Comparison of ENCODE assay signal across 8 cellular contexts in genomic region chr19:48290923-48291700, GRCh38. TPM values are rescaled to one million over a fixed set of nuclear protein-coding genes. Genes with fewer than 3 reads are reported as not detected.
DNase-seq lines count a peak whose midpoint lies in the region; ATAC-seq and TF ChIP-seq lines count a peak whose summit lies in the region.

No MANE protein-coding gene starts in this region.

- no peak overlapping the region for H3K27ac Mint-ChIP-seq in MCF 10A (ENCODE audit: low read depth, unreplicated experiment)

- intact Hi-C loops in MCF 10A (cut with micrococcal nuclease): loop anchor here (1.0 kb wide), 2 partner anchors 20 to 24 kb away; no protein-coding TSS in a partner anchor

- peaks cover 9% of the 10 kb centered on the region for H3K9me3 Mint-ChIP-seq in MCF 10A (ENCODE audit: unreplicated experiment)

- peaks cover 5% of the 10 kb centered on the region for H3K4me1 ChIP-seq in iPS-18a (ENCODE audit: control insufficient read depth, low read depth, low read length)

- no TSS peak for BruUV-seq in MCF 10A (replicated peaks; lab: Mats Ljungman, UMichigan)

- peak; percentile 98 for TF ChIP-seq CTCF in GM12874 (IDR thresholded peaks at IDR 0.05; ENCODE audit: insufficient read depth, low read depth, low read length)
- TF ChIP-seq CTCF in VCaP (conservative IDR thresholded peaks at IDR 0.05): peak; percentile 99
- TF ChIP-seq CTCF in MCF 10A (IDR thresholded peaks at IDR 0.05; ENCODE audit: unreplicated experiment): peak; percentile 95

- ATAC-seq in HG02852 (IDR thresholded peaks at IDR 0.05; ENCODE audit: unreplicated experiment): no peak
- no peak for ATAC-seq in GM18498 (IDR thresholded peaks at IDR 0.05; ENCODE audit: unreplicated experiment)

- H3K36me3 ChIP-seq in iPS-18a (ENCODE audit: control insufficient read depth, low read depth, low read length): peaks cover 13% of the 10 kb centered on the region

- CTCF ChIA-PET in MCF 10A (lab: Yijun Ruan, JAX): interaction anchor here (0.5 to 6.7 kb wide), 14 partner anchors 11 to 998 kb away, joined by 3 to 65 read pairs (median 4); partner anchors contain the start of gene ZNF114

- peak overlapping the region; percentile 63 for H3K4me3 Mint-ChIP-seq in MCF 10A (ENCODE audit: unreplicated experiment)

- H3K36me3 Mint-ChIP-seq in MCF 10A (ENCODE audit: insufficient read depth, unreplicated experiment): no peaks in the 10 kb centered on the region

- POLR2A ChIA-PET in MCF 10A (lab: Yijun Ruan, JAX): interaction anchor here (1.6 kb wide), 1 partner anchor 18 kb away, joined by 10 read pairs; no protein-coding TSS in a partner anchor

- no peaks in the 10 kb centered on the region for H3K4me1 Mint-ChIP-seq in MCF 10A (ENCODE audit: insufficient read depth, unreplicated experiment)

- H3K4me3 ChIP-seq in iPS-18a (ENCODE audit: low read length): peak overlapping the region; percentile 60
- peak overlapping the region; percentile 53 for H3K4me3 ChIP-seq in skeletal muscle cell (ENCODE audit: low read depth, low read length)

- H3K27me3 Mint-ChIP-seq in MCF 10A (ENCODE audit: insufficient read depth, unreplicated experiment): peaks cover 2% of the 10 kb centered on the region

- H3K27me3 ChIP-seq in iPS-18a (ENCODE audit: control insufficient read depth, insufficient read depth, low read length): no peaks in the 10 kb centered on the region

- no peaks in the 10 kb centered on the region for H3K9me3 ChIP-seq in iPS-18a (ENCODE audit: control insufficient read depth, low read depth, low read length)

- H3K27ac ChIP-seq in VCaP (no peak overlapping the region), iPS-18a (ENCODE audit: low read length) (peak overlapping the region; percentile 66)

- peak overlapping the region; percentile 64 for H3K9ac ChIP-seq in iPS-18a (ENCODE audit: low read length)

- DNase-seq in NCI-H146 treated with DMSO at 0.1 percent for 48 hours (lab: John Stamatoyannopoulos, UW; ENCODE audit: unreplicated experiment) (peak; percentile 32), MCF 10A (ENCODE audit: unreplicated experiment) (peak; percentile 79), skeletal muscle cell (ENCODE audit: low read depth) (no peak)

RNA-seq across cellular contexts. Expression of gene ZNF114, which starts 21.2 kb away (rescaled TPM):
- total RNA-seq in MCF 10A (2022): not detected in 2 replicates

RNA-seq across cellular contexts. Expression of gene EMP3, which starts 34.2 kb away (rescaled TPM):
- total RNA-seq in MCF 10A (2022): 190 and 198 TPM in 2 replicates

RNA-seq across cellular contexts. Expression of gene CARD8, which starts 35.4 kb away (rescaled TPM):
- 16.0 and 24.0 TPM in 2 replicates for total RNA-seq in MCF 10A (2022)
